In the genomic region with DNA sequence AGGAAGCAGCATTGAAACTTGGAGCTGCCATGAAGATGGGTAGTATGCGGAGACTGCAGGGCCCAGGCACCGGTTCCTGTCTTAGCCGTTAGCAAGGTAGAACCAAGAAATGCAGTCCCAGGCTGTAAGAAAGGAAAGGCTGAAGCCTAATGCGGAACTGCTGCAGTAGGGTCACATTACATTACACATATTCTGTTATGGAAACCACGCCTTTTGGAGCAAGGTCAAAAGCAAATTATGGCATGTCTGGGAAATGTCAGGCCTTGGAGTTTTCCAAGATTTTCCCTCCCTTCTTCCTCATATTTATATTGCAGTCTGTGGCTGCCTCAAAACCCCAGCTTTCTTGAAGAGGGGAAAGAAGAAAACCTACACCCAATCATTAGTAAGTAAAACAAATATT, we compare ENCODE assay signal across 16 cellular contexts.
"Had no signal": no experiment of that assay in that cellular context is flagged by ENCODE, and none has a peak within 500 bp of the region (broad histone marks: within the 10 kb centered on the region; RNA-seq: fewer than 3 reads in every experiment).

No MANE protein-coding gene starts in this region.

- H3K36me3 Mint-ChIP-seq: activated naive CD8-positive, alpha-beta T cell had no signal

- H3K36me3 ChIP-seq: breast epithelium, thyroid gland had no signal

- H3K4me1 Mint-ChIP-seq: nephron progenitor cell had no signal

- H3K27me3 ChIP-seq: breast epithelium, dorsolateral prefrontal cortex, thyroid gland had no signal

- H3K4me1 ChIP-seq: breast epithelium, thyroid gland had no signal

- H3K27ac ChIP-seq: dorsolateral prefrontal cortex, thyroid gland had no signal

- ATAC-seq: esophagus mucosa had no signal

- H3K9me3 ChIP-seq: breast epithelium, thyroid gland had no signal

- H3K27ac Mint-ChIP-seq: activated naive CD8-positive, alpha-beta T cell; nephron progenitor cell; stimulated activated naive CD8-positive, alpha-beta T cell treated with anti-CD3 and anti-CD28 coated beads, Interleukin-15, Interleukin-2, amounts not matched to agents 100 ng/mL and 50 ng/mL, for 24 hours had no signal

- H3K27me3 Mint-ChIP-seq: activated naive CD8-positive, alpha-beta T cell had no signal

- H3K4me3 Mint-ChIP-seq: activated naive CD8-positive, alpha-beta T cell; nephron progenitor cell; stimulated activated naive CD8-positive, alpha-beta T cell treated with anti-CD3 and anti-CD28 coated beads, Interleukin-15, Interleukin-2, amounts not matched to agents 100 ng/mL and 50 ng/mL, for 24 hours had no signal

- DNase-seq: activated CD4-positive, alpha-beta T cell treated with anti-CD3 and anti-CD28 coated beads, Interleukin-2, amount 50 U/mL, for 48 hours; activated CD4-positive, CD25-positive, alpha-beta regulatory T cell treated with anti-CD3 and anti-CD28 coated beads, Interleukin-2, amount 50 U/mL, for 72 hours; activated gamma-delta T cell; activated T-cell treated with anti-CD3 and anti-CD28 coated beads, Interleukin-2, amount 50 U/mL, for 48 hours; anterior cingulate cortex; dorsolateral prefrontal cortex; foreskin melanocyte; head of caudate nucleus; nephron progenitor cell; stimulated activated CD4-positive, alpha-beta T cell treated with anti-CD3 and anti-CD28 coated beads, Interleukin-4, amount 100 ng/mL, for 24 hours; thyroid gland had no signal

- H3K9me3 Mint-ChIP-seq: nephron progenitor cell; stimulated activated naive CD8-positive, alpha-beta T cell treated with anti-CD3 and anti-CD28 coated beads, Interleukin-15, Interleukin-2, amounts not matched to agents 100 ng/mL and 50 ng/mL, for 24 hours had no signal

- H3K4me3 ChIP-seq: breast epithelium, dorsolateral prefrontal cortex, lung, thyroid gland had no signal
